Comparison of ENCODE assay signal across 1 cellular context in the genomic region with DNA sequence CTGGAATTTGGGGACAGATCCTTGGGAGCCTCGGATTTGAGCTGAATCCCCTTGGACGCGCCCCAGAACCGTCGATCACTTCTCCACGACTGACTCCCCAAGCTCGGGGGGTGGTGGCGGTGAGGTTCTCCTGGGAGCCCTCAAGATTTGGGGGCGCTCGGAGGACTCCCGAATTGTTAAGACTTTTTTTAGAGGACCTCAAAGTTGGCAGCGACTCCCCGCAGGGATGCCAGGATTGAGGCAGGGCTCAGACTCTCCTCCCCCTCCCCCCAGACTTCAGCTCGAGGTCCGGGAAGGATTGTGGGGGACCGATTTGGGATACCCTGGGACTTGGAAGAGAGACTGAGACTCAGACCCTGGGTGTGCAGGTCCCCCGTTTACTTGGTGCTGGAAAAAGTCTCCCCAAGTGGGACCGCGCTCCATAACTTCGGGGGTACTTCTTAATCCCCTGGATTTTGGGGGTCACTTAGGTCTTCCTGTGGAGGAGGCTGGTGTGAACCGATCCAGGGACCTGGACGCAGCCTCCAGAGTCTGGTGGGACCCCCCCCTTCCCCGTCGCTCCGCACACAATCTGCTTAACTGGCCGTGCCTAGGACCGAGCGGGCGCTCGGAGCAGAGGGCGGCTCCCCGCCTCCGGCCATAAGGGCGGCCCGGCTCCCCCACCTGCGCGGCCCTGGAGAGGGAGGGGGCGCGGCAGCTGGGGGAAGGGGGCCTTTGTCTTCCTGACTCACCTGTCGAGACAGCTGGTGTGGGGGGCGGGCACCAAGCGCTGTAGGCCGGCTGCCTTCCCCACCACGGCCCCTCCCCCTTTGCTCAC.
TF ChIP-seq lines count a peak whose summit lies in the region.

No MANE protein-coding gene starts in this region.

TF ChIP-seq in HepG2, 621 proteins besides CTCF, POLR2A, EP300 and RAD21 (continued from another document):
- TF ChIP-seq, protein P1, sequence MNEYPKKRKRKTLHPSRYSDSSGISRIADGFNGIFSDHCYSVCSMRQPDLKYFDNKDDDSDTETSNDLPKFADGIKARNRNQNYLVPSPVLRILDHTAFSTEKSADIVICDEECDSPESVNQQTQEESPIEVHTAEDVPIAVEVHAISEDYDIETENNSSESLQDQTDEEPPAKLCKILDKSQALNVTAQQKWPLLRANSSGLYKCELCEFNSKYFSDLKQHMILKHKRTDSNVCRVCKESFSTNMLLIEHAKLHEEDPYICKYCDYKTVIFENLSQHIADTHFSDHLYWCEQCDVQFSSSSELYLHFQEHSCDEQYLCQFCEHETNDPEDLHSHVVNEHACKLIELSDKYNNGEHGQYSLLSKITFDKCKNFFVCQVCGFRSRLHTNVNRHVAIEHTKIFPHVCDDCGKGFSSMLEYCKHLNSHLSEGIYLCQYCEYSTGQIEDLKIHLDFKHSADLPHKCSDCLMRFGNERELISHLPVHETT (CRISPR knock-in tag; conservative IDR thresholded peaks at IDR 0.05): no peak
- TF ChIP-seq, protein P2, sequence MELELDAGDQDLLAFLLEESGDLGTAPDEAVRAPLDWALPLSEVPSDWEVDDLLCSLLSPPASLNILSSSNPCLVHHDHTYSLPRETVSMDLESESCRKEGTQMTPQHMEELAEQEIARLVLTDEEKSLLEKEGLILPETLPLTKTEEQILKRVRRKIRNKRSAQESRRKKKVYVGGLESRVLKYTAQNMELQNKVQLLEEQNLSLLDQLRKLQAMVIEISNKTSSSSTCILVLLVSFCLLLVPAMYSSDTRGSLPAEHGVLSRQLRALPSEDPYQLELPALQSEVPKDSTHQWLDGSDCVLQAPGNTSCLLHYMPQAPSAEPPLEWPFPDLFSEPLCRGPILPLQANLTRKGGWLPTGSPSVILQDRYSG (CRISPR knock-in tag; IDR thresholded peaks at IDR 0.05): no peak
- TF ChIP-seq, protein P3, sequence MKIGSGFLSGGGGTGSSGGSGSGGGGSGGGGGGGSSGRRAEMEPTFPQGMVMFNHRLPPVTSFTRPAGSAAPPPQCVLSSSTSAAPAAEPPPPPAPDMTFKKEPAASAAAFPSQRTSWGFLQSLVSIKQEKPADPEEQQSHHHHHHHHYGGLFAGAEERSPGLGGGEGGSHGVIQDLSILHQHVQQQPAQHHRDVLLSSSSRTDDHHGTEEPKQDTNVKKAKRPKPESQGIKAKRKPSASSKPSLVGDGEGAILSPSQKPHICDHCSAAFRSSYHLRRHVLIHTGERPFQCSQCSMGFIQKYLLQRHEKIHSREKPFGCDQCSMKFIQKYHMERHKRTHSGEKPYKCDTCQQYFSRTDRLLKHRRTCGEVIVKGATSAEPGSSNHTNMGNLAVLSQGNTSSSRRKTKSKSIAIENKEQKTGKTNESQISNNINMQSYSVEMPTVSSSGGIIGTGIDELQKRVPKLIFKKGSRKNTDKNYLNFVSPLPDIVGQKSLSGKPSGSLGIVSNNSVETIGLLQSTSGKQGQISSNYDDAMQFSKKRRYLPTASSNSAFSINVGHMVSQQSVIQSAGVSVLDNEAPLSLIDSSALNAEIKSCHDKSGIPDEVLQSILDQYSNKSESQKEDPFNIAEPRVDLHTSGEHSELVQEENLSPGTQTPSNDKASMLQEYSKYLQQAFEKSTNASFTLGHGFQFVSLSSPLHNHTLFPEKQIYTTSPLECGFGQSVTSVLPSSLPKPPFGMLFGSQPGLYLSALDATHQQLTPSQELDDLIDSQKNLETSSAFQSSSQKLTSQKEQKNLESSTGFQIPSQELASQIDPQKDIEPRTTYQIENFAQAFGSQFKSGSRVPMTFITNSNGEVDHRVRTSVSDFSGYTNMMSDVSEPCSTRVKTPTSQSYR (CRISPR knock-in tag; IDR thresholded peaks at IDR 0.05; ENCODE audit: borderline replicate concordance): peak; percentile 74; the same call in 1 of the 2 replicates
- TF ChIP-seq, protein P4, sequence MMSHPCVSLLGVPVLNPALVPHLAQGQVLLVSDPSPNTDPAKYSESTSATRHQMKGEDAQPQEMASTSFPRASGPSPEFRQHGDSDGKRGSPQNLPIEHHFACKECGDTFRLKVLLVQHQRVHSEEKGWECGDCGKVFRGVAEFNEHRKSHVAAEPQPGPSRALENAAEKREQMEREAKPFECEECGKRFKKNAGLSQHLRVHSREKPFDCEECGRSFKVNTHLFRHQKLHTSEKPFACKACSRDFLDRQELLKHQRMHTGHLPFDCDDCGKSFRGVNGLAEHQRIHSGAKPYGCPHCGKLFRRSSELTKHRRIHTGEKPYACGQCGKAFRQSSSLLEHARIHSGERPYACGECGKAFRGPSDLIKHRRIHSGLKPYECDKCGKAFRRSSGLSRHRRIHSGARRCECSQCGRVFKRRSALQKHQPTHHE (CRISPR knock-in tag; IDR thresholded peaks at IDR 0.05; ENCODE audit: borderline replicate concordance): no peak
- TF ChIP-seq, protein P5, sequence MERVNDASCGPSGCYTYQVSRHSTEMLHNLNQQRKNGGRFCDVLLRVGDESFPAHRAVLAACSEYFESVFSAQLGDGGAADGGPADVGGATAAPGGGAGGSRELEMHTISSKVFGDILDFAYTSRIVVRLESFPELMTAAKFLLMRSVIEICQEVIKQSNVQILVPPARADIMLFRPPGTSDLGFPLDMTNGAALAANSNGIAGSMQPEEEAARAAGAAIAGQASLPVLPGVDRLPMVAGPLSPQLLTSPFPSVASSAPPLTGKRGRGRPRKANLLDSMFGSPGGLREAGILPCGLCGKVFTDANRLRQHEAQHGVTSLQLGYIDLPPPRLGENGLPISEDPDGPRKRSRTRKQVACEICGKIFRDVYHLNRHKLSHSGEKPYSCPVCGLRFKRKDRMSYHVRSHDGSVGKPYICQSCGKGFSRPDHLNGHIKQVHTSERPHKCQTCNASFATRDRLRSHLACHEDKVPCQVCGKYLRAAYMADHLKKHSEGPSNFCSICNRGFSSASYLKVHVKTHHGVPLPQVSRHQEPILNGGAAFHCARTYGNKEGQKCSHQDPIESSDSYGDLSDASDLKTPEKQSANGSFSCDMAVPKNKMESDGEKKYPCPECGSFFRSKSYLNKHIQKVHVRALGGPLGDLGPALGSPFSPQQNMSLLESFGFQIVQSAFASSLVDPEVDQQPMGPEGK (CRISPR knock-in tag; IDR thresholded peaks at IDR 0.05): peak; percentile 73; the same call in 1 of the 2 replicates
- TF ChIP-seq, protein P6, sequence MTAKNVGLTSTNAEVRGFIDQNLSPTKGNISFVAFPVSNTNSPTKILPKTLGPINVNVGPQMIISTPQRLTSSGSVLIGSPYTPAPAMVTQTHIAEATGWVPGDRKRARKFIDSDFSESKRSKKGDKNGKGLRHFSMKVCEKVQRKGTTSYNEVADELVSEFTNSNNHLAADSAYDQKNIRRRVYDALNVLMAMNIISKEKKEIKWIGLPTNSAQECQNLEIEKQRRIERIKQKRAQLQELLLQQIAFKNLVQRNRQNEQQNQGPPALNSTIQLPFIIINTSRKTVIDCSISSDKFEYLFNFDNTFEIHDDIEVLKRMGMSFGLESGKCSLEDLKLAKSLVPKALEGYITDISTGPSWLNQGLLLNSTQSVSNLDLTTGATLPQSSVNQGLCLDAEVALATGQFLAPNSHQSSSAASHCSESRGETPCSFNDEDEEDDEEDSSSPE (CRISPR knock-in tag; IDR thresholded peaks at IDR 0.05): no peak
- TF ChIP-seq ZNF205 (CRISPR knock-in tag; IDR thresholded peaks at IDR 0.05): peak; percentile 79; the same call in 1 of the 2 replicates
- TF ChIP-seq MTA3 (CRISPR knock-in tag; IDR thresholded peaks at IDR 0.05): no peak
- 0 out of 2 replicates have a peak, but pooled peaks have one; percentile 11 for TF ChIP-seq ZNF331 (CRISPR knock-in tag; IDR thresholded peaks at IDR 0.05)
- 0 out of 2 replicates have a peak, but pooled peaks have one; percentile 34 for TF ChIP-seq SP5 (CRISPR knock-in tag; IDR thresholded peaks at IDR 0.05; ENCODE audit: borderline replicate concordance, low read depth)
- TF ChIP-seq RBFOX2 (IDR thresholded peaks at IDR 0.05; ENCODE audit: low read depth, low read length): peak; percentile 64
- TF ChIP-seq HIVEP1 (CRISPR knock-in tag; IDR thresholded peaks at IDR 0.05): 0 out of 2 replicates have a peak, but pooled peaks have one; percentile 6
- 0 out of 2 replicates have a peak, but pooled peaks have one; percentile 32 for TF ChIP-seq HDAC1 (CRISPR knock-in tag; IDR thresholded peaks at IDR 0.05)
- TF ChIP-seq ZC3H13 (CRISPR knock-in tag; IDR thresholded peaks at IDR 0.05): no peak
